ENCODE assay signal across 9 cellular contexts in the genomic region with DNA sequence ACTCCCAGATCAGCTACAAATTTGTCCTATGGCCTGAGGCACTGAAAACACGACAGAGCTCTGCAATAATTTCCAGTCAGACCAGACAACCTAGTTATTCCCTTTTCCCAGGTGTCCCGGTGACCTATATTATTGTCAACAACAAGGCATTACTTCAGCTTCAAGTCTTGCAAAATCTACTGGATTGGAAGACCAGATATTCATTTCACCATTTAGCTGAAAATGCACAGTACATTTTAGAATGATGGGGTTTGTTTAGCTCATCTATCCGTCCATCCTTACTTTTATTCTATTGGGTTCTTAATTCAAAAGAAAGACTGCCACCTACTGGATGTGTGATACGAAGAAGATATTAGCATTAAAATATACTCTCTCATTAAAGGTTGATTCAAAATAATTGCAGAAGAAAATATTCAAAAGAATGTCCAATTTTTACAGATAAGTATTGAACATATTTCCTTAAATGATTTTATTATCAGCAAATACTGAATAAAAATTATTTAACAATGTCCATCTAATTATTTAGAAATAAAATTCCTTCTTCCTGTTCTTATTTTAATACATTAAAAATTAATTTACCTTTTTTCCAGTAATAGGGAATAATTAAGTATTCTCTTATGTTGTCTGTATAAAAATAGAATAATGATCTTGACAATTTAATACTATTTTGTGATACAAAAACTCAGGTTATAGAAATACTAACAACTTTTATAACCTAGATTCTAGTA.
DNase-seq lines count a peak whose midpoint lies in the region; ATAC-seq and TF ChIP-seq lines count a peak whose summit lies in the region.
"Had no signal": no experiment of that assay in that cellular context is flagged by ENCODE, and none has a peak within 500 bp of the region (broad histone marks: within the 10 kb centered on the region; RNA-seq: fewer than 3 reads in every experiment).

No MANE protein-coding gene starts in this region.

- H3K27ac Mint-ChIP-seq in CD4-positive, alpha-beta memory T cell: no peak overlapping the region

- H3K36me3 Mint-ChIP-seq in CD4-positive, alpha-beta memory T cell: no peaks in the 10 kb centered on the region

- no peaks in the 10 kb centered on the region for H3K4me1 ChIP-seq in left lung
- no peaks in the 10 kb centered on the region for H3K4me1 ChIP-seq in CD4-positive, alpha-beta memory T cell (ENCODE audit: insufficient read depth, low read length)

- peak; percentile 21 for ATAC-seq in left lung

- no peak overlapping the region for H3K4me3 ChIP-seq in left lung
- no peak overlapping the region for H3K4me3 ChIP-seq in CD4-positive, alpha-beta memory T cell (ENCODE audit: low read length in 2 of 2)
- H3K4me3 ChIP-seq: lung had no signal

- in situ Hi-C loops in G401 (cut with HindIII; ENCODE audit: low sequenced_read_pairs): no loop called here

- no peaks in the 10 kb centered on the region for H3K36me3 ChIP-seq in left lung
- no peaks in the 10 kb centered on the region for H3K36me3 ChIP-seq in CD4-positive, alpha-beta memory T cell (ENCODE audit: insufficient read depth, low read length)

- no peak overlapping the region for H3K4me3 Mint-ChIP-seq in CD4-positive, alpha-beta memory T cell

- no peaks in the 10 kb centered on the region for H3K27me3 ChIP-seq in left lung
- no peaks in the 10 kb centered on the region for H3K27me3 ChIP-seq in CD4-positive, alpha-beta memory T cell (ENCODE audit: insufficient read depth, low read length)

- H3K4me1 Mint-ChIP-seq in CD4-positive, alpha-beta memory T cell: no peaks in the 10 kb centered on the region

- POLR2A ChIA-PET in CD4-positive, alpha-beta memory T cell (lab: Charles Lee; ENCODE audit: partially characterized antibody): no interaction called here

- CTCF ChIA-PET in CD4-positive, alpha-beta memory T cell (lab: Charles Lee; ENCODE audit: partially characterized antibody): no interaction called here

- no peaks in the 10 kb centered on the region for H3K9me3 ChIP-seq in left lung
- no peaks in the 10 kb centered on the region for H3K9me3 ChIP-seq in CD4-positive, alpha-beta memory T cell (ENCODE audit: control insufficient read depth in 1 of 2, low read length in 2 of 2)

- peak; percentile 16 for DNase-seq in G401 (ENCODE audit: low spot score)
- peak; percentile 28 to 79 (median 49) for DNase-seq in NCI-H1417 (lab: John Stamatoyannopoulos, UW)
- peak; percentile 62 for DNase-seq in amniotic epithelial cell (ENCODE audit: low read depth)
- DNase-seq in left lung: no peak
- DNase-seq in germinal center (ENCODE audit: low spot score): no peak
- no peak for DNase-seq in CD4-positive, alpha-beta memory T cell
- no peak for DNase-seq in OCI-M2 (lab: John Stamatoyannopoulos, UW; ENCODE audit: unreplicated experiment)
- no peak for DNase-seq in HK-2 (ENCODE audit: unreplicated experiment)

- H3K9me3 Mint-ChIP-seq in CD4-positive, alpha-beta memory T cell: peaks cover 0 to 4% (median under 1%) of the 10 kb centered on the region in 8 donors

- peak; percentile 23 to 28 for TF ChIP-seq CTCF in left lung (IDR thresholded peaks at IDR 0.05)

- intact Hi-C loops in left lung (cut with DNase I): no loop called here
- intact Hi-C loops in CD4-positive, alpha-beta memory T cell (cut with micrococcal nuclease): no loop called here

- H3K27me3 Mint-ChIP-seq in CD4-positive, alpha-beta memory T cell: no peaks in the 10 kb centered on the region

- no peak overlapping the region for H3K27ac ChIP-seq in left lung
- no peak overlapping the region for H3K27ac ChIP-seq in CD4-positive, alpha-beta memory T cell (ENCODE audit: low read depth, low read length)

Comparison
In these comparisons a context has a peak if more than half of its experiments do, and no peak if none do; other contexts are left out.
1. DNase-seq: peak in G401 (single experiment), NCI-H1417 (3 of 3) and amniotic epithelial cell (single experiment); none in left lung (0 of 2), germinal center (single experiment), CD4-positive, alpha-beta memory T cell (0 of 5), OCI-M2 (single experiment) and HK-2 (single experiment).